In genomic region chr2:155161314-155161713, GRCh38 we compare ENCODE assay signal across 7 cellular contexts.
"Had no signal": no experiment of that assay in that cellular context is flagged by ENCODE, and none has a peak within 500 bp of the region (broad histone marks: within the 10 kb centered on the region; RNA-seq: fewer than 3 reads in every experiment).

No MANE protein-coding gene starts in this region.

- H3K4me3 ChIP-seq: GM12878 had no signal

- FAIRE-seq: GM12878, GM12891, GM12892, GM18507, GM19239 had no signal

- DNase-seq: GDM1, GF-D8 had no signal

- ATAC-seq: GM12878 had no signal
